ENCODE assay signal across 34 cellular contexts in genomic region chr9:85487872-85488271, GRCh38.
"Had no signal": no experiment of that assay in that cellular context is flagged by ENCODE, and none has a peak within 500 bp of the region (broad histone marks: within the 10 kb centered on the region; RNA-seq: fewer than 3 reads in every experiment).

No MANE protein-coding gene starts in this region.

- H3K4me3 ChIP-seq: ascending aorta, breast epithelium, coronary artery, dorsolateral prefrontal cortex, gastroesophageal sphincter, heart right ventricle had no signal

- H3K4me1 Mint-ChIP-seq: activated CD4-positive, alpha-beta T cell treated with anti-CD3 and anti-CD28 coated beads for 36 hours; activated CD4-positive, alpha-beta T cell treated with anti-CD3 and anti-CD28 coated beads, Interleukin-2, amount 10 ng/mL, durations not matched to agents 24 days and 14 days; activated CD8-positive, alpha-beta memory T cell treated with anti-CD3 and anti-CD28 coated beads, Interleukin-2, amount 10 ng/mL, durations not matched to agents 7 days and 5 days; activated naive CD4-positive, alpha-beta T cell treated with anti-CD3 and anti-CD28 coated beads, Interleukin-2, amount 50 U/mL, for 24 hours; activated naive CD8-positive, alpha-beta T cell treated with anti-CD3 and anti-CD28 coated beads, Interleukin-2, amount 10 ng/mL, durations not matched to agents 7 days and 5 days; central memory CD8-positive, alpha-beta T cell; T-helper 17 cell had no signal

- H3K36me3 Mint-ChIP-seq: activated CD4-positive, alpha-beta memory T cell treated with anti-CD3 and anti-CD28 coated beads for 36 hours; activated CD8-positive, alpha-beta memory T cell treated with anti-CD3 and anti-CD28 coated beads, Interleukin-2, amount 10 ng/mL, durations not matched to agents 7 days and 5 days; activated naive CD4-positive, alpha-beta T cell treated with anti-CD3 and anti-CD28 coated beads, Interleukin-2, amount 50 U/mL, for 24 hours; activated naive CD8-positive, alpha-beta T cell treated with anti-CD3 and anti-CD28 coated beads, Interleukin-2, amount 10 ng/mL, durations not matched to agents 7 days and 5 days; brain had no signal

- ATAC-seq: activated CD4-positive, alpha-beta T cell treated with anti-CD3 and anti-CD28 coated beads for 36 hours; activated CD8-positive, alpha-beta memory T cell treated with anti-CD3 and anti-CD28 coated beads, Interleukin-2, amount 10 ng/mL, durations not matched to agents 7 days and 5 days; activated CD8-positive, alpha-beta T cell treated with anti-CD3 and anti-CD28 coated beads, Interleukin-2, amount 10 ng/mL, durations not matched to agents 7 days and 5 days; effector memory CD8-positive, alpha-beta T cell; gastroesophageal sphincter; heart right ventricle; T-helper 17 cell had no signal

- H3K27me3 ChIP-seq: ascending aorta, breast epithelium, dorsolateral prefrontal cortex, heart right ventricle had no signal

- H3K9me3 Mint-ChIP-seq: activated CD4-positive, alpha-beta memory T cell treated with anti-CD3 and anti-CD28 coated beads for 36 hours; activated CD4-positive, alpha-beta T cell treated with anti-CD3 and anti-CD28 coated beads, Interleukin-2, amount 10 ng/mL, durations not matched to agents 24 days and 14 days; activated naive CD4-positive, alpha-beta T cell treated with anti-CD3 and anti-CD28 coated beads for 36 hours; activated naive CD4-positive, alpha-beta T cell treated with anti-CD3 and anti-CD28 coated beads, Interleukin-2, amount 50 U/mL, for 24 hours; activated naive CD8-positive, alpha-beta T cell treated with anti-CD3 and anti-CD28 coated beads, Interleukin-2, amount 10 ng/mL, durations not matched to agents 7 days and 5 days; activated T-helper 1 cell treated with anti-CD3 and anti-CD28 coated beads, Interleukin-12 subunit alpha, Interleukin-12 subunit beta, Interleukin-2, Interleukin-4 antibody, amounts not matched to agents 30 ng/mL and 10 ng/mL and 1 ng/mL, durations not matched to agents 14 hours and 24 hours and 36 hours; activated T-helper 2 cell treated with anti-CD3 and anti-CD28 coated beads, Interferon-gamma antibody, Interleukin-2, Interleukin-4, amounts not matched to agents 10 μg/mL and 5 μg/mL and 100 μg/mL, durations not matched to agents 14 hours and 24 hours and 36 hours; brain; central memory CD8-positive, alpha-beta T cell; dendritic cell treated with granulocyte-macrophage colony-stimulating factor and Interleukin-4, amounts not matched to agents 40 ng/mL and 50 ng/mL, for 4 days; effector memory CD8-positive, alpha-beta T cell; T-helper 2 cell treated with Interferon-gamma antibody and Interleukin-4, amounts not matched to agents 5 μg/mL and 100 μg/mL, for 36 hours had no signal

- H3K27ac ChIP-seq: ascending aorta, breast epithelium, coronary artery, dorsolateral prefrontal cortex, epithelial cell of prostate, gastroesophageal sphincter, heart right ventricle, WERI-Rb-1 had no signal

- H3K27ac Mint-ChIP-seq: activated CD4-positive, alpha-beta memory T cell treated with anti-CD3 and anti-CD28 coated beads for 36 hours; activated CD4-positive, alpha-beta T cell treated with anti-CD3 and anti-CD28 coated beads for 36 hours; activated CD4-positive, alpha-beta T cell treated with anti-CD3 and anti-CD28 coated beads, Interleukin-2, amount 10 ng/mL, durations not matched to agents 24 days and 14 days; activated CD8-positive, alpha-beta memory T cell treated with anti-CD3 and anti-CD28 coated beads, Interleukin-2, amount 10 ng/mL, durations not matched to agents 7 days and 5 days; activated CD8-positive, alpha-beta T cell treated with anti-CD3 and anti-CD28 coated beads, Interleukin-2, amount 10 ng/mL, durations not matched to agents 7 days and 5 days; activated naive CD4-positive, alpha-beta T cell treated with anti-CD3 and anti-CD28 coated beads for 36 hours; activated naive CD4-positive, alpha-beta T cell treated with anti-CD3 and anti-CD28 coated beads, Interleukin-2, amount 50 U/mL, for 24 hours; activated naive CD8-positive, alpha-beta T cell treated with anti-CD3 and anti-CD28 coated beads, Interleukin-2, amount 10 ng/mL, durations not matched to agents 7 days and 5 days; activated T-helper 1 cell treated with anti-CD3 and anti-CD28 coated beads, Interleukin-12 subunit alpha, Interleukin-12 subunit beta, Interleukin-2, Interleukin-4 antibody, amounts not matched to agents 30 ng/mL and 10 ng/mL and 1 ng/mL, durations not matched to agents 14 hours and 24 hours and 36 hours; activated T-helper 2 cell treated with anti-CD3 and anti-CD28 coated beads, Interferon-gamma antibody, Interleukin-2, Interleukin-4, amounts not matched to agents 10 μg/mL and 5 μg/mL and 100 μg/mL, durations not matched to agents 14 hours and 24 hours and 36 hours; brain; dendritic cell treated with granulocyte-macrophage colony-stimulating factor and Interleukin-4, amounts not matched to agents 40 ng/mL and 50 ng/mL, for 4 days; effector memory CD8-positive, alpha-beta T cell; T-helper 17 cell; T-helper 2 cell treated with Interferon-gamma antibody and Interleukin-4, amounts not matched to agents 5 μg/mL and 100 μg/mL, for 36 hours had no signal

- H3K4me1 ChIP-seq: ascending aorta, breast epithelium, gastroesophageal sphincter had no signal

- H3K27me3 Mint-ChIP-seq: brain had no signal

- DNase-seq: activated CD4-positive, alpha-beta memory T cell treated with anti-CD3 and anti-CD28 coated beads for 36 hours; activated CD4-positive, alpha-beta T cell treated with anti-CD3 and anti-CD28 coated beads for 36 hours; activated CD4-positive, alpha-beta T cell treated with anti-CD3 and anti-CD28 coated beads, Interleukin-2, amount 10 ng/mL, durations not matched to agents 24 days and 14 days; activated CD4-positive, CD25-positive, alpha-beta regulatory T cell; activated CD4-positive, CD25-positive, alpha-beta regulatory T cell treated with anti-CD3 and anti-CD28 coated beads, Interleukin-2, amount 50 U/mL, for 72 hours; activated CD8-positive, alpha-beta memory T cell treated with anti-CD3 and anti-CD28 coated beads, Interleukin-2, amount 10 ng/mL, durations not matched to agents 7 days and 5 days; activated CD8-positive, alpha-beta memory T cell treated with anti-CD3 and anti-CD28 coated beads, Interleukin-2, amount 50 U/mL, for 4 hours; activated CD8-positive, alpha-beta T cell treated with anti-CD3 and anti-CD28 coated beads, Interleukin-2, amount 10 ng/mL, durations not matched to agents 7 days and 5 days; activated effector memory CD4-positive, alpha-beta T cell treated with anti-CD3 and anti-CD28 coated beads, Interleukin-2, amount 50 U/mL, for 16 hours; activated naive CD4-positive, alpha-beta T cell treated with anti-CD3 and anti-CD28 coated beads for 36 hours; activated naive CD8-positive, alpha-beta T cell treated with anti-CD3 and anti-CD28 coated beads, Interleukin-2, amount 10 ng/mL, durations not matched to agents 7 days and 5 days; activated T-cell treated with anti-CD3 and anti-CD28 coated beads, Interleukin-2, amount 50 U/mL, for 1 hour; activated T-cell treated with anti-CD3 and anti-CD28 coated beads, Interleukin-2, amount 50 U/mL, for 48 hours; dorsolateral prefrontal cortex; effector CD4-positive, alpha-beta T cell; effector memory CD8-positive, alpha-beta T cell; foreskin melanocyte; heart right ventricle; T-helper 1 cell; T-helper 17 cell; T1000; WERI-Rb-1 had no signal

- H3K4me3 Mint-ChIP-seq: activated CD4-positive, alpha-beta memory T cell treated with anti-CD3 and anti-CD28 coated beads for 36 hours; activated CD4-positive, alpha-beta T cell treated with anti-CD3 and anti-CD28 coated beads for 36 hours; activated CD4-positive, alpha-beta T cell treated with anti-CD3 and anti-CD28 coated beads, Interleukin-2, amount 10 ng/mL, durations not matched to agents 24 days and 14 days; activated CD8-positive, alpha-beta memory T cell treated with anti-CD3 and anti-CD28 coated beads, Interleukin-2, amount 10 ng/mL, durations not matched to agents 7 days and 5 days; activated CD8-positive, alpha-beta T cell treated with anti-CD3 and anti-CD28 coated beads, Interleukin-2, amount 10 ng/mL, durations not matched to agents 7 days and 5 days; activated naive CD4-positive, alpha-beta T cell treated with anti-CD3 and anti-CD28 coated beads for 36 hours; activated naive CD4-positive, alpha-beta T cell treated with anti-CD3 and anti-CD28 coated beads, Interleukin-2, amount 50 U/mL, for 24 hours; activated naive CD8-positive, alpha-beta T cell treated with anti-CD3 and anti-CD28 coated beads, Interleukin-2, amount 10 ng/mL, durations not matched to agents 7 days and 5 days; activated T-helper 1 cell treated with anti-CD3 and anti-CD28 coated beads, Interleukin-12 subunit alpha, Interleukin-12 subunit beta, Interleukin-2, Interleukin-4 antibody, amounts not matched to agents 30 ng/mL and 10 ng/mL and 1 ng/mL, durations not matched to agents 14 hours and 24 hours and 36 hours; brain; central memory CD8-positive, alpha-beta T cell; dendritic cell treated with granulocyte-macrophage colony-stimulating factor and Interleukin-4, amounts not matched to agents 40 ng/mL and 50 ng/mL, for 4 days; effector memory CD8-positive, alpha-beta T cell; T-helper 17 cell; T-helper 2 cell treated with Interferon-gamma antibody and Interleukin-4, amounts not matched to agents 5 μg/mL and 100 μg/mL, for 36 hours had no signal

- H3K36me3 ChIP-seq: ascending aorta, breast epithelium, gastroesophageal sphincter, heart right ventricle, WERI-Rb-1 had no signal
